Comparison of ENCODE assay signal across 9 cellular contexts in the genomic region with DNA sequence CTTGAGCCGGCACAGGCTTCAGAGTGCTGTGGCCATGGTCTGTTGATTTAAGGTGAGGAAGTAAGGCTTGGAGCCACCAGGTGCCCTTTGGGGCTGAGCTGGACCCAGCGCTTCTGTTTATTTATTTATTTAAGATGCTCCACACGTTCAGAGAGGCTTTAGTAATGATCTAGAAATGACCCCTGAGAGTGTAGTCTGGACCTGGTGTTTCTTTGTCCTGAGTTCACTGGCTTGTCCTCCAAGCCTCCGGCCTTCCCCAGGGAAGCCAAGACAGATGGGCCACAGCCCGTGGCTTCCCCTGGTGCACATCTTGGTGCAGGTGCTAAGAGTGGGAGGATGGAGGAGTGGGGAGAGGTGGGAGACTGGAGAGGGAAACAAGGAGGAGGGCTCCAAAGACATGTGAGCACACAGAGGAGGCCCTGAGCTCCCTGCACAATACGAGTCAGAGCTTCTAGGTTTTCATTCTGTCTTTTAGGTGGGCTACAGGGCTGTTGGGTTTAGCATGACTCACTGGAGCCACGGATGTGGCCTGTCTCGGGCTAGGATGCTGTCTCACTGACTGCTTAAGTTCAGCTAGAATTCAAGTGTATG. TPM values are rescaled to one million over a fixed set of nuclear protein-coding genes. Genes with fewer than 3 reads are reported as not detected.
A peak's percentile ranks its signal among the peaks of the same experiment; 100 is the strongest.
DNase-seq lines count a peak whose midpoint lies in the region; ATAC-seq and TF ChIP-seq lines count a peak whose summit lies in the region.
"Had no signal": no experiment of that assay in that cellular context is flagged by ENCODE, and none has a peak within 500 bp of the region (broad histone marks: within the 10 kb centered on the region; RNA-seq: fewer than 3 reads in every experiment).

No MANE protein-coding gene starts in this region.

- DNase-seq in activated CD4-positive, alpha-beta T cell treated with anti-CD3 and anti-CD28 coated beads for 48 hours = peak; percentile 62
- DNase-seq in activated CD4-positive, alpha-beta T cell treated with anti-CD3 and anti-CD28 coated beads for 4 hours = no peak
- DNase-seq in SIG-M5 treated with dmso at 0.1 percent for 504 hours (lab: John Stamatoyannopoulos, UW; ENCODE audit: unreplicated experiment) (peak; percentile 79), C1 segment of cervical spinal cord (lab: John Stamatoyannopoulos, UW) (no peak), WTC11 (ENCODE audit: low spot score) (no peak), NCI-H2107 (lab: John Stamatoyannopoulos, UW) (no peak)
- peak; percentile 18 to 63 for DNase-seq in stimulated activated effector memory CD8-positive, alpha-beta T cell treated with anti-CD3 and anti-CD28 coated beads, Interleukin-12 subunit alpha, Interleukin-12 subunit beta, amount 100 ng/mL, for 72 hours (ENCODE audit: low spot score in 2 of 2)
- DNase-seq: BE2C had no signal

- H3K4me3 Mint-ChIP-seq in dendritic cell treated with granulocyte-macrophage colony-stimulating factor and Interleukin-4, amounts not matched to agents 40 ng/mL and 50 ng/mL, for 4 days = no peak overlapping the region
- H3K4me3 Mint-ChIP-seq in stimulated activated effector memory CD8-positive, alpha-beta T cell treated with anti-CD3 and anti-CD28 coated beads, Interleukin-12 subunit alpha, Interleukin-12 subunit beta, amount 100 ng/mL, for 72 hours = peak overlapping the region; percentile 66
- H3K4me3 Mint-ChIP-seq in WTC11 = no peak overlapping the region

- H3K27ac Mint-ChIP-seq in dendritic cell treated with granulocyte-macrophage colony-stimulating factor and Interleukin-4, amounts not matched to agents 40 ng/mL and 50 ng/mL, for 4 days = peak overlapping the region; percentile 88
- H3K27ac Mint-ChIP-seq in stimulated activated effector memory CD8-positive, alpha-beta T cell treated with anti-CD3 and anti-CD28 coated beads, Interleukin-12 subunit alpha, Interleukin-12 subunit beta, amount 100 ng/mL, for 72 hours = peak overlapping the region; percentile 94
- H3K27ac Mint-ChIP-seq in WTC11 = no peak overlapping the region

- POLR2A ChIA-PET in WTC11 (lab: Charles Lee) = no interaction called here

- H3K27me3 Mint-ChIP-seq in dendritic cell treated with granulocyte-macrophage colony-stimulating factor and Interleukin-4, amounts not matched to agents 40 ng/mL and 50 ng/mL, for 4 days = no peaks in the 10 kb centered on the region
- peaks cover 13% of the 10 kb centered on the region for H3K27me3 Mint-ChIP-seq in WTC11 (ENCODE audit: low read depth)

- no peaks in the 10 kb centered on the region for H3K9me3 Mint-ChIP-seq in dendritic cell treated with granulocyte-macrophage colony-stimulating factor and Interleukin-4, amounts not matched to agents 40 ng/mL and 50 ng/mL, for 4 days
- peaks cover 3% of the 10 kb centered on the region for H3K9me3 Mint-ChIP-seq in stimulated activated effector memory CD8-positive, alpha-beta T cell treated with anti-CD3 and anti-CD28 coated beads, Interleukin-12 subunit alpha, Interleukin-12 subunit beta, amount 100 ng/mL, for 72 hours
- peaks cover 7% of the 10 kb centered on the region for H3K9me3 Mint-ChIP-seq in WTC11

- intact Hi-C loops in dendritic cell treated with granulocyte-macrophage colony-stimulating factor and Interleukin-4, amounts not matched to agents 40 ng/mL and 50 ng/mL, for 4 days (cut with micrococcal nuclease) = no loop called here

- no peak; the same call in 1 of the 2 replicates for TF ChIP-seq CTCF in WTC11 (IDR thresholded peaks at IDR 0.05)

- peaks cover 74% of the 10 kb centered on the region for H3K4me1 Mint-ChIP-seq in dendritic cell treated with granulocyte-macrophage colony-stimulating factor and Interleukin-4, amounts not matched to agents 40 ng/mL and 50 ng/mL, for 4 days (ENCODE audit: low read depth)
- peaks cover 68% of the 10 kb centered on the region for H3K4me1 Mint-ChIP-seq in stimulated activated effector memory CD8-positive, alpha-beta T cell treated with anti-CD3 and anti-CD28 coated beads, Interleukin-12 subunit alpha, Interleukin-12 subunit beta, amount 100 ng/mL, for 72 hours
- H3K4me1 Mint-ChIP-seq in WTC11 = peaks cover 2% of the 10 kb centered on the region; the same call in 1 of the 2 replicates

- ATAC-seq in stimulated activated effector memory CD8-positive, alpha-beta T cell treated with anti-CD3 and anti-CD28 coated beads, Interleukin-12 subunit alpha, Interleukin-12 subunit beta, amount 100 ng/mL, for 72 hours = peak; percentile 93
- no peak for ATAC-seq in WTC11

- CTCF ChIA-PET in WTC11 (lab: Charles Lee) = interaction anchor here (0.6 to 1.8 kb wide), 4 partner anchors 28 to 60 kb away, joined by 3 to 7 read pairs (median 3); no protein-coding TSS in a partner anchor

- peaks cover 74% of the 10 kb centered on the region for H3K36me3 Mint-ChIP-seq in dendritic cell treated with granulocyte-macrophage colony-stimulating factor and Interleukin-4, amounts not matched to agents 40 ng/mL and 50 ng/mL, for 4 days (ENCODE audit: low read depth)
- H3K36me3 Mint-ChIP-seq in stimulated activated effector memory CD8-positive, alpha-beta T cell treated with anti-CD3 and anti-CD28 coated beads, Interleukin-12 subunit alpha, Interleukin-12 subunit beta, amount 100 ng/mL, for 72 hours = peaks cover 55% of the 10 kb centered on the region
- H3K36me3 Mint-ChIP-seq in WTC11 = no peaks in the 10 kb centered on the region

TF ChIP-seq in WTC11, 78 proteins besides CTCF, POLR2A, EP300 and RAD21 (continues in another document):
- TF ChIP-seq, protein P1, sequence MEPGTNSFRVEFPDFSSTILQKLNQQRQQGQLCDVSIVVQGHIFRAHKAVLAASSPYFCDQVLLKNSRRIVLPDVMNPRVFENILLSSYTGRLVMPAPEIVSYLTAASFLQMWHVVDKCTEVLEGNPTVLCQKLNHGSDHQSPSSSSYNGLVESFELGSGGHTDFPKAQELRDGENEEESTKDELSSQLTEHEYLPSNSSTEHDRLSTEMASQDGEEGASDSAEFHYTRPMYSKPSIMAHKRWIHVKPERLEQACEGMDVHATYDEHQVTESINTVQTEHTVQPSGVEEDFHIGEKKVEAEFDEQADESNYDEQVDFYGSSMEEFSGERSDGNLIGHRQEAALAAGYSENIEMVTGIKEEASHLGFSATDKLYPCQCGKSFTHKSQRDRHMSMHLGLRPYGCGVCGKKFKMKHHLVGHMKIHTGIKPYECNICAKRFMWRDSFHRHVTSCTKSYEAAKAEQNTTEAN (CRISPR knock-in tag; IDR thresholded peaks at IDR 0.05) = no peak
- TF ChIP-seq MYBL2 (CRISPR knock-in tag; IDR thresholded peaks at IDR 0.05) (no peak), NR3C1 (CRISPR knock-in tag; conservative IDR thresholded peaks at IDR 0.05; ENCODE audit: low read depth) (no peak), ESRRA (CRISPR knock-in tag; IDR thresholded peaks at IDR 0.05; ENCODE audit: borderline replicate concordance) (no peak), ZNF396 (CRISPR knock-in tag; IDR thresholded peaks at IDR 0.05; ENCODE audit: borderline replicate concordance) (no peak), SOX15 (CRISPR knock-in tag; IDR thresholded peaks at IDR 0.05) (no peak), ETV6 (CRISPR knock-in tag; IDR thresholded peaks at IDR 0.05) (no peak), TCF7 (CRISPR knock-in tag; IDR thresholded peaks at IDR 0.05; ENCODE audit: low read depth) (no peak), NR2C2 (CRISPR knock-in tag; IDR thresholded peaks at IDR 0.05) (no peak), ZNF138 (CRISPR knock-in tag; conservative IDR thresholded peaks at IDR 0.05) (no peak)
- TF ChIP-seq, protein P2, sequence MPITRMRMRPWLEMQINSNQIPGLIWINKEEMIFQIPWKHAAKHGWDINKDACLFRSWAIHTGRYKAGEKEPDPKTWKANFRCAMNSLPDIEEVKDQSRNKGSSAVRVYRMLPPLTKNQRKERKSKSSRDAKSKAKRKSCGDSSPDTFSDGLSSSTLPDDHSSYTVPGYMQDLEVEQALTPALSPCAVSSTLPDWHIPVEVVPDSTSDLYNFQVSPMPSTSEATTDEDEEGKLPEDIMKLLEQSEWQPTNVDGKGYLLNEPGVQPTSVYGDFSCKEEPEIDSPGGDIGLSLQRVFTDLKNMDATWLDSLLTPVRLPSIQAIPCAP (CRISPR knock-in tag; IDR thresholded peaks at IDR 0.05) = no peak
- TF ChIP-seq, protein P3, sequence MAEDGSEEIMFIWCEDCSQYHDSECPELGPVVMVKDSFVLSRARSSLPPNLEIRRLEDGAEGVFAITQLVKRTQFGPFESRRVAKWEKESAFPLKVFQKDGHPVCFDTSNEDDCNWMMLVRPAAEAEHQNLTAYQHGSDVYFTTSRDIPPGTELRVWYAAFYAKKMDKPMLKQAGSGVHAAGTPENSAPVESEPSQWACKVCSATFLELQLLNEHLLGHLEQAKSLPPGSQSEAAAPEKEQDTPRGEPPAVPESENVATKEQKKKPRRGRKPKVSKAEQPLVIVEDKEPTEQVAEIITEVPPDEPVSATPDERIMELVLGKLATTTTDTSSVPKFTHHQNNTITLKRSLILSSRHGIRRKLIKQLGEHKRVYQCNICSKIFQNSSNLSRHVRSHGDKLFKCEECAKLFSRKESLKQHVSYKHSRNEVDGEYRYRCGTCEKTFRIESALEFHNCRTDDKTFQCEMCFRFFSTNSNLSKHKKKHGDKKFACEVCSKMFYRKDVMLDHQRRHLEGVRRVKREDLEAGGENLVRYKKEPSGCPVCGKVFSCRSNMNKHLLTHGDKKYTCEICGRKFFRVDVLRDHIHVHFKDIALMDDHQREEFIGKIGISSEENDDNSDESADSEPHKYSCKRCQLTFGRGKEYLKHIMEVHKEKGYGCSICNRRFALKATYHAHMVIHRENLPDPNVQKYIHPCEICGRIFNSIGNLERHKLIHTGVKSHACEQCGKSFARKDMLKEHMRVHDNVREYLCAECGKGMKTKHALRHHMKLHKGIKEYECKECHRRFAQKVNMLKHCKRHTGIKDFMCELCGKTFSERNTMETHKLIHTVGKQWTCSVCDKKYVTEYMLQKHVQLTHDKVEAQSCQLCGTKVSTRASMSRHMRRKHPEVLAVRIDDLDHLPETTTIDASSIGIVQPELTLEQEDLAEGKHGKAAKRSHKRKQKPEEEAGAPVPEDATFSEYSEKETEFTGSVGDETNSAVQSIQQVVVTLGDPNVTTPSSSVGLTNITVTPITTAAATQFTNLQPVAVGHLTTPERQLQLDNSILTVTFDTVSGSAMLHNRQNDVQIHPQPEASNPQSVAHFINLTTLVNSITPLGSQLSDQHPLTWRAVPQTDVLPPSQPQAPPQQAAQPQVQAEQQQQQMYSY (CRISPR knock-in tag; IDR thresholded peaks at IDR 0.05) = no peak
- TF ChIP-seq, protein P4, sequence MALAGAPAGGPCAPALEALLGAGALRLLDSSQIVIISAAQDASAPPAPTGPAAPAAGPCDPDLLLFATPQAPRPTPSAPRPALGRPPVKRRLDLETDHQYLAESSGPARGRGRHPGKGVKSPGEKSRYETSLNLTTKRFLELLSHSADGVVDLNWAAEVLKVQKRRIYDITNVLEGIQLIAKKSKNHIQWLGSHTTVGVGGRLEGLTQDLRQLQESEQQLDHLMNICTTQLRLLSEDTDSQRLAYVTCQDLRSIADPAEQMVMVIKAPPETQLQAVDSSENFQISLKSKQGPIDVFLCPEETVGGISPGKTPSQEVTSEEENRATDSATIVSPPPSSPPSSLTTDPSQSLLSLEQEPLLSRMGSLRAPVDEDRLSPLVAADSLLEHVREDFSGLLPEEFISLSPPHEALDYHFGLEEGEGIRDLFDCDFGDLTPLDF (CRISPR knock-in tag; IDR thresholded peaks at IDR 0.05) = no peak

RNA-seq across cellular contexts. Expression of a gene that starts 56.9 kb away (rescaled TPM):
- 4.5 to 9.7 TPM (median 7.0 TPM) in 3 replicates for total RNA-seq in WTC11 (2021)

Comparison
In these comparisons a context has a peak if more than half of its experiments do, and no peak if none do; other contexts are left out.
1. DNase-seq: peak in activated CD4-positive, alpha-beta T cell treated with anti-CD3 and anti-CD28 coated beads for 48 hours (single experiment), SIG-M5 treated with dmso at 0.1 percent for 504 hours (single experiment) and stimulated activated effector memory CD8-positive, alpha-beta T cell treated with anti-CD3 and anti-CD28 coated beads, Interleukin-12 subunit alpha, Interleukin-12 subunit beta, amount 100 ng/mL, for 72 hours (2 of 2); none in activated CD4-positive, alpha-beta T cell treated with anti-CD3 and anti-CD28 coated beads for 4 hours (0 of 2), C1 segment of cervical spinal cord (0 of 14), WTC11 (single experiment) and NCI-H2107 (single experiment).